30 cellular contexts compared by ENCODE assay signal in genomic region chr18:68387246-68387645, GRCh38.
A peak's percentile ranks its signal among the peaks of the same experiment; 100 is the strongest.
DNase-seq lines count a peak whose midpoint lies in the region; FAIRE-seq and TF ChIP-seq lines count a peak whose summit lies in the region.
"Had no signal": no experiment of that assay in that cellular context is flagged by ENCODE, and none has a peak within 500 bp of the region (broad histone marks: within the 10 kb centered on the region; RNA-seq: fewer than 3 reads in every experiment).

No MANE protein-coding gene starts in this region.

- H3K27ac ChIP-seq in astrocyte (ENCODE audit: low read depth, low read length): no peak overlapping the region
- H3K27ac ChIP-seq in osteoblast (ENCODE audit: low read depth, low read length): no peak overlapping the region
- H3K27ac ChIP-seq: psoas muscle, thyroid gland had no signal

- H3K9me3 ChIP-seq in astrocyte (ENCODE audit: insufficient read depth, low read depth, low read length) (no peaks in the 10 kb centered on the region), osteoblast (ENCODE audit: low read depth, low read length) (no peaks in the 10 kb centered on the region)
- H3K9me3 ChIP-seq: psoas muscle, thyroid gland had no signal

- no peaks in the 10 kb centered on the region for H3K27me3 ChIP-seq in astrocyte (ENCODE audit: insufficient read depth, low read length)
- no peaks in the 10 kb centered on the region for H3K27me3 ChIP-seq in osteoblast (ENCODE audit: insufficient read depth, low read length)
- H3K27me3 ChIP-seq: thyroid gland had no signal

- H4K20me1 ChIP-seq in astrocyte (ENCODE audit: insufficient read depth, low read length): no peaks in the 10 kb centered on the region
- no peaks in the 10 kb centered on the region for H4K20me1 ChIP-seq in osteoblast (ENCODE audit: insufficient read depth, low read length)

- peaks cover 2% of the 10 kb centered on the region for H3K36me3 Mint-ChIP-seq in astrocyte (ENCODE audit: low read depth, unreplicated experiment)
- H3K36me3 Mint-ChIP-seq: CD8-positive, alpha-beta memory T cell; mesothelial cell of epicardium; naive thymus-derived CD4-positive, alpha-beta T cell had no signal

- H3K4me3 ChIP-seq in astrocyte (ENCODE audit: insufficient read depth, low read depth, low read length) (no peak overlapping the region), osteoblast (ENCODE audit: insufficient read depth, low read length) (no peak overlapping the region)
- H3K4me3 ChIP-seq: GM23338, psoas muscle, thyroid gland had no signal

- no peak overlapping the region for H3K27ac Mint-ChIP-seq in astrocyte (ENCODE audit: unreplicated experiment)
- H3K27ac Mint-ChIP-seq: activated B cell treated with CpG ODN at 0.5 μM for 24 hours; B cell; dendritic cell treated with granulocyte-macrophage colony-stimulating factor and Interleukin-4, amounts not matched to agents 40 ng/mL and 50 ng/mL, for 4 days; GM23338; mesothelial cell of epicardium; naive thymus-derived CD4-positive, alpha-beta T cell; stimulated activated naive CD8-positive, alpha-beta T cell treated with anti-CD3 and anti-CD28 coated beads, Interleukin-15, Interleukin-2, amounts not matched to agents 100 ng/mL and 50 ng/mL, for 24 hours had no signal

- no peak overlapping the region for H3K4me3 Mint-ChIP-seq in astrocyte (ENCODE audit: unreplicated experiment)
- H3K4me3 Mint-ChIP-seq: activated B cell treated with CpG ODN at 0.5 μM for 24 hours; B cell; CD8-positive, alpha-beta memory T cell; dendritic cell treated with granulocyte-macrophage colony-stimulating factor and Interleukin-4, amounts not matched to agents 40 ng/mL and 50 ng/mL, for 4 days; GM23338; mesothelial cell of epicardium; naive thymus-derived CD4-positive, alpha-beta T cell; stimulated activated naive CD8-positive, alpha-beta T cell treated with anti-CD3 and anti-CD28 coated beads, Interleukin-15, Interleukin-2, amounts not matched to agents 100 ng/mL and 50 ng/mL, for 24 hours had no signal

- peaks cover 5% of the 10 kb centered on the region for H3K4me1 Mint-ChIP-seq in astrocyte (ENCODE audit: low read depth, unreplicated experiment)
- H3K4me1 Mint-ChIP-seq: activated B cell treated with CpG ODN at 0.5 μM for 24 hours; B cell; CD8-positive, alpha-beta memory T cell; GM23338; mesothelial cell of epicardium; naive thymus-derived CD4-positive, alpha-beta T cell had no signal

- peaks cover 5% of the 10 kb centered on the region for H3K9me3 Mint-ChIP-seq in astrocyte (ENCODE audit: unreplicated experiment)
- H3K9me3 Mint-ChIP-seq: activated B cell treated with CpG ODN at 0.5 μM for 24 hours had no signal

- no peak for TF ChIP-seq CTCF in astrocyte (IDR thresholded peaks at IDR 0.05; ENCODE audit: insufficient read depth, low read depth, low read length)
- no peak for TF ChIP-seq CTCF in osteoblast (IDR thresholded peaks at IDR 0.05; ENCODE audit: extremely low read depth, low read depth, low read length)

- H3K4me1 ChIP-seq in astrocyte (ENCODE audit: insufficient read depth, low read length): no peaks in the 10 kb centered on the region
- no peaks in the 10 kb centered on the region for H3K4me1 ChIP-seq in osteoblast (ENCODE audit: insufficient read depth, low read length)
- H3K4me1 ChIP-seq: psoas muscle, thyroid gland had no signal

- H3K79me2 ChIP-seq in astrocyte (ENCODE audit: insufficient read depth, low read length) (no peaks in the 10 kb centered on the region), osteoblast (ENCODE audit: insufficient read depth, low read length) (no peaks in the 10 kb centered on the region)

- peak; percentile 35 for DNase-seq in EL
- peak; percentile 13 for DNase-seq in HS-5 (ENCODE audit: low read depth)
- DNase-seq in astrocyte (ENCODE audit: low read depth): peak; percentile 44
- peak; percentile 60 for DNase-seq in osteoblast (ENCODE audit: insufficient read length, low spot score, missing footprints)
- no peak for DNase-seq in activated effector memory CD4-positive, alpha-beta T cell treated with Interleukin-2 at 50 U/mL for 16 hours
- no peak for DNase-seq in GM19238 (ENCODE audit: insufficient read length, low spot score)
- DNase-seq in SW480 (ENCODE audit: low spot score): no peak
- no peak for DNase-seq in 8988T
- DNase-seq: activated B cell treated with CpG ODN at 0.5 μM for 24 hours; activated CD4-positive, alpha-beta T cell treated with anti-CD3 and anti-CD28 coated beads, Interleukin-2, amount 50 U/mL, for 1 hour; activated naive CD4-positive, alpha-beta T cell treated with anti-CD3 and anti-CD28 coated beads, Interleukin-2, amount 50 U/mL, for 16 hours; anterior cingulate cortex; CD8-positive, alpha-beta memory T cell; DMS53; GF-D8; naive thymus-derived CD4-positive, alpha-beta T cell; NCI-H1048; NCI-H187; NCI-H2171 treated with DMSO at 0.1 percent for 48 hours; NCI-H524; NK-92 treated with Interleukin-12 subunit alpha and Interleukin-12 subunit beta, amount 100 ng/mL, for 24 hours; psoas muscle; SHP77 treated with DMSO at 0.1 percent for 48 hours; thyroid gland had no signal

- H3K36me3 ChIP-seq in astrocyte (ENCODE audit: insufficient read depth, low read length): no peaks in the 10 kb centered on the region
- H3K36me3 ChIP-seq in osteoblast (ENCODE audit: insufficient read depth, low read length): no peaks in the 10 kb centered on the region
- H3K36me3 ChIP-seq: thyroid gland had no signal

- no peak overlapping the region for H3K4me2 ChIP-seq in astrocyte (ENCODE audit: low read length)
- H3K4me2 ChIP-seq in osteoblast (ENCODE audit: insufficient read depth, low read length): no peak overlapping the region
- H3K4me2 ChIP-seq: GM23338 had no signal

- H2AFZ ChIP-seq in astrocyte (ENCODE audit: low read depth, low read length) (no peak overlapping the region), osteoblast (ENCODE audit: low read length) (no peak overlapping the region)
- H2AFZ ChIP-seq: GM23338 had no signal

- H3K27me3 Mint-ChIP-seq in astrocyte (ENCODE audit: low read depth, unreplicated experiment): no peaks in the 10 kb centered on the region
- H3K27me3 Mint-ChIP-seq: activated B cell treated with CpG ODN at 0.5 μM for 24 hours; B cell; CD8-positive, alpha-beta memory T cell; dendritic cell treated with granulocyte-macrophage colony-stimulating factor and Interleukin-4, amounts not matched to agents 40 ng/mL and 50 ng/mL, for 4 days; stimulated activated naive CD8-positive, alpha-beta T cell treated with anti-CD3 and anti-CD28 coated beads, Interleukin-15, Interleukin-2, amounts not matched to agents 100 ng/mL and 50 ng/mL, for 24 hours had no signal

- no peak overlapping the region for H3K9ac ChIP-seq in astrocyte (ENCODE audit: low read length)

- FAIRE-seq in astrocyte (lab: Jason Lieb, UNC): no peak
- FAIRE-seq: keratinocyte had no signal

Comparison
In these comparisons a context has a peak if more than half of its experiments do, and no peak if none do; other contexts are left out.
1. DNase-seq: peak in EL (single experiment), HS-5 (single experiment), astrocyte (single experiment) and osteoblast (single experiment); none in activated effector memory CD4-positive, alpha-beta T cell treated with Interleukin-2 at 50 U/mL for 16 hours (single experiment), GM19238 (single experiment), SW480 (single experiment) and 8988T (single experiment).